In the genomic region with DNA sequence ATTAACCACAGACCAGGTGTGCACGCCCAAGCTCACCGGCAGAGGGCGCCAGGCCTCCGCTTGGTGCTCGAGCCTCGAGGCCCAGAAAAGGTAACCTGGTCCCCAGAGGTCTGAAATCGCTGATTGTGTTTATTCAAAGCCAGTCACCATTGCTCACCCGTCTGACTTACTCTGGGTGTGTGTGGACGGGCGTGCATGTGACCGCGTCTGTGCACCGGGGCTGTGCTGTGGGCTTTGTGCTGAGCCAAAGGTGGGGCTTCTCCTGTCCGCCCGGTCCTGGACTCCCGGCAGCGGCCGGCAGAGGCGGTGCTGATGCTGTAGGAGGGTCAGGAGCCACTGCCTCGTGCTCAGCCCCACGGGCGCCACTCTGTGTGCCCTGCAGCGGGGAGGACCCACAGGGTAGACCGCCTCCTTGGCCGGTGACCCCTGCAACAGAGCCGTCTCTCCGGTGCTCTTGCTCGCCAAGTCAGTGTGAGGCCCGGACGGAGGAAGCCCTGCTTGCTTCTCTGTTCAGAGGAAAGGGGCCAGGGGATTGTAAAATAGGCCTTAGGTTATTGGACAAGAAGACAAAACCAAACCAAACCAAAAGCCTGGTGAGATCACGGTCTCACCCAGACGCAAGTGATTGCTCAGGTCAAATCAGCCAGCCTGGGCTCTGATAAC, we compare ENCODE assay signal across 8 cellular contexts. TPM values are rescaled to one million over a fixed set of nuclear protein-coding genes. Genes with fewer than 3 reads are reported as not detected.
DNase-seq lines count a peak whose midpoint lies in the region; ATAC-seq and TF ChIP-seq lines count a peak whose summit lies in the region.

No MANE protein-coding gene starts in this region.

- peak; percentile 46 for ATAC-seq in HG03064 (IDR thresholded peaks at IDR 0.05; ENCODE audit: low read depth, unreplicated experiment)

- intact Hi-C loops in spleen (cut with DNase I; ENCODE audit: low total_unique reads): loop anchor here (5.0 kb wide), 2 partner anchors 34 to 64 kb away; a partner anchor contains a TSS

- no peaks in the 10 kb centered on the region for H3K27me3 ChIP-seq in spleen (replicated peaks in 1 of 7)

- no peaks in the 10 kb centered on the region for H3K9me3 ChIP-seq in spleen

- peaks cover 38 to 100% (median 76%) of the 10 kb centered on the region in 6 donors for H3K4me1 ChIP-seq in spleen

- peak overlapping the region; percentile 56; the same call in 1 of the 2 replicates for H3K27ac ChIP-seq in VCaP
- peak overlapping the region; percentile 66 to 90 (median 86) for H3K27ac ChIP-seq in spleen

- peak; percentile 81 for DNase-seq in SIG-M5 treated with dmso at 0.1 percent for 504 hours (lab: John Stamatoyannopoulos, UW; ENCODE audit: unreplicated experiment)
- no peak for DNase-seq in SIG-M5 (lab: John Stamatoyannopoulos, UW)
- peak; percentile 94 for DNase-seq in NCI-H2107 (lab: John Stamatoyannopoulos, UW)
- DNase-seq in T47D (ENCODE audit: low read depth in 1 of 2, low spot score in 1 of 2): peak; percentile 55 to 90
- peak; percentile 70 for DNase-seq in iPS-NIHi7 (ENCODE audit: extremely low spot score)
- peak; percentile 98 for DNase-seq in spleen

- 11 to 20% (median 15%) methylated on average over 24 to 32 of the region's 32 CpGs for whole genome bisulfite sequencing in spleen, 5 donors

- H3K36me3 ChIP-seq in spleen: no peaks in the 10 kb centered on the region

- H3K4me3 ChIP-seq in spleen: peak overlapping the region; percentile 24 to 69 (median 41)

- TF ChIP-seq CTCF in VCaP (conservative IDR thresholded peaks at IDR 0.05): peak; percentile 97
- peak; percentile 91 to 99 (median 99) for TF ChIP-seq CTCF in spleen (IDR thresholded peaks at IDR 0.05 in 8 of 11, conservative IDR thresholded peaks at IDR 0.05 in 3 of 11)

- TF ChIP-seq POLR2A in spleen (IDR thresholded peaks at IDR 0.05): no peak

- in situ Hi-C loops in T47D (cut with HindIII; ENCODE audit: low pct_unique_long_range_greater_than_20kb, low sequenced_read_pairs): no loop called here

RNA-seq across cellular contexts. Expression of a gene that starts 32.0 kb away (rescaled TPM):
- total RNA-seq in spleen: 100 to 1,000 TPM; 104 to 186 (median 153) TPM
- polyA plus RNA-seq in spleen: 10 to 100 TPM; 55.5 to 93.1 (median 69.3) TPM

RNA-seq across cellular contexts. Expression of a gene that starts 43.9 kb away (rescaled TPM):
- total RNA-seq in spleen: 10 to 100 TPM in 2 of 7 donors, 1 to 10 TPM in 5; 2.2 to 31.0 (median 7.8) TPM
- 100 to 1,000 TPM in 1 of 3 donors, 1 to 10 TPM in 2; 2.0 to 165 (median 2.2) TPM for polyA plus RNA-seq in spleen
